ENCODE assay signal across 1 cellular context in the genomic region with DNA sequence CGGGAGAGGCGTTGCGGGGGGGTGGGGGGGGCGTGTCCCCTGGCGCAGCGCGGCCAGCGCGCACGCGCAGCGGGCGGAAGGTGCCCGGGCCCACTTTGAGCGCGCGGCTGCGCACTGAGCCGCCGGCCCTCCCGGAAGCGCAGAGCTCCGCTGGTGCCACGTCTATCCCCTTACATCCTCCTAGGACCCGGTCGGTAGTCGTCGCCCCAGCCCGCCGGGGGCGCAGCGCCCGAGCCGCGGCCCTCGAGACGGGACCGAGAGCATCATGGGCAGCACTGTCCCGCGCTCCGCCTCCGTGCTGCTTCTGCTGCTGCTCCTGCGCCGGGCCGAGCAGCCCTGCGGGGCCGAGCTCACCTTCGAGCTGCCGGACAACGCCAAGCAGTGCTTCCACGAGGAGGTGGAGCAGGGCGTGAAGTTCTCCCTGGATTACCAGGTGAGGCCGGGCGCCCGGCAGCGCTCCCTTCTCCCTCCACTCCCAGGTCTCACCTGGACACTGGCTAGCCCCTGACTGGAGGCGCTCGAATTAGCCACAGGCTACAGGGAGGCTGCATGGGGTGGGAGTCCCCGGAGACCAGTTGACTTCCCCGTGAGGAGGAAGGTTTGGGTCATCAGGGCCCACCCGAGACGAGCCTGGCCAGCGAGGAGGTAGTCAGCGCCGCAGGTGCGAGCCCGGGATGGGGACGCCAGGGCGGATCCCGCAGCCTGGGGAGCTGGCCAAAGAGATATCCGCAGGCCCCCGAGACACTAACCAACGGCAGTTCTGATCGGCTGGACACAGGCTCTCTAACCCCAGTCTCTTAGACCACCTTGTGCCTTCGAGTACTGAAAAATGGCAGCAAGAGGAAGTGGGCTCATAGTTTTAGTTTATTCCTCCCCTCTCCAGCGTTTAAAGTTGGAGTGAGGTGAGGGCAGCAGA.
TF ChIP-seq lines count a peak whose summit lies in the region.

TMED3 (plus strand) TSS at position 128 of the 916 bp plus-strand sequence; CDS start at position 266, 138 bp downstream.

TF ChIP-seq in K562, 482 proteins besides CTCF, POLR2A, EP300 and RAD21 (continued from another document):
- TF ChIP-seq TFAP4 (CRISPR knock-in tag; IDR thresholded peaks at IDR 0.05; ENCODE audit: borderline replicate concordance) (0 out of 2 replicates have a peak, but pooled peaks have one; percentile 5), PHF20 (IDR thresholded peaks at IDR 0.05; ENCODE audit: partially characterized antibody) (peak; percentile 78), NRF1 (conservative IDR thresholded peaks at IDR 0.05 in 1 of 2, IDR thresholded peaks at IDR 0.05 in 1 of 2) (peak; percentile 94 to 95), ATF1 (CRISPR knock-in tag; IDR thresholded peaks at IDR 0.05) (no peak), ATF1 (tag; IDR thresholded peaks at IDR 0.05) (peak; percentile 36; the same call in 1 of the 2 replicates), NR4A1 (CRISPR knock-in tag; IDR thresholded peaks at IDR 0.05) (no peak), NR4A1 (tag; IDR thresholded peaks at IDR 0.05) (0 out of 2 replicates have a peak, but pooled peaks have one; percentile 28), MGA (IDR thresholded peaks at IDR 0.05) (peak; percentile 59), MNT (conservative IDR thresholded peaks at IDR 0.05) (peak in 1 of 2 experiments; percentile 52; a peak in 1 of 4 replicates), POLR2G (IDR thresholded peaks at IDR 0.05; ENCODE audit: low read depth, low read length) (peak; percentile 93), HNRNPL (IDR thresholded peaks at IDR 0.05; ENCODE audit: low read depth, low read length) (0 out of 2 replicates have a peak, but pooled peaks have one; percentile 51)
- TF ChIP-seq, protein P1, sequence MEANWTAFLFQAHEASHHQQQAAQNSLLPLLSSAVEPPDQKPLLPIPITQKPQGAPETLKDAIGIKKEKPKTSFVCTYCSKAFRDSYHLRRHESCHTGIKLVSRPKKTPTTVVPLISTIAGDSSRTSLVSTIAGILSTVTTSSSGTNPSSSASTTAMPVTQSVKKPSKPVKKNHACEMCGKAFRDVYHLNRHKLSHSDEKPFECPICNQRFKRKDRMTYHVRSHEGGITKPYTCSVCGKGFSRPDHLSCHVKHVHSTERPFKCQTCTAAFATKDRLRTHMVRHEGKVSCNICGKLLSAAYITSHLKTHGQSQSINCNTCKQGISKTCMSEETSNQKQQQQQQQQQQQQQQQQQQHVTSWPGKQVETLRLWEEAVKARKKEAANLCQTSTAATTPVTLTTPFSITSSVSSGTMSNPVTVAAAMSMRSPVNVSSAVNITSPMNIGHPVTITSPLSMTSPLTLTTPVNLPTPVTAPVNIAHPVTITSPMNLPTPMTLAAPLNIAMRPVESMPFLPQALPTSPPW (CRISPR knock-in tag; IDR thresholded peaks at IDR 0.05) = peak; percentile 98
TF ChIP-seq in K562: peak in this region for 79.
